In the genomic region with DNA sequence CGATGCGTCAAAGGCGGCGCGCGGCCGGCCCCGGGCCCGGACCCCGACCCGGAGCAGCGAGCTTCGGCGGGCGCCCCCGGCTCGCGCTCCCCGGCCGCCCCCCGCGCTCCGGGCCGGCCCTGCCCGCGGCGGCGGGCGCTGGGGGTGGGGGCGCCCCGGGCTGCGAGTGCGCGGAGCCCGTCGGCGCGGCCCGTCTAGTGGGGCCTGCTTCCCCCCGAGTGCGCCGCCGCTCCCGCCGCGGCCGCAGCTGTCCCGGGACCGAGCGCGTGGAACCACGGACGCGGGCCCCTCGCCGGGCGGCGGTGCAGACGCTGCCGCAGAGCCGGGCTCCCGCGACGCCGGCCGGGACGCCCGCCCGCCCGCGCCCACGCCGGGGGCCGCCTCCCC, we compare ENCODE assay signal across 1 cellular context.
TF ChIP-seq lines count a peak whose summit lies in the region.

No MANE protein-coding gene starts in this region.

TF ChIP-seq in A549, 52 proteins besides CTCF, POLR2A, EP300 and RAD21 (continued from another document):
- TF ChIP-seq ZFP36 (IDR thresholded peaks at IDR 0.05; ENCODE audit: borderline replicate concordance, partially characterized antibody) (no peak), NPAS2 (CRISPR knock-in tag; IDR thresholded peaks at IDR 0.05; ENCODE audit: borderline replicate concordance) (no peak), TP53 (CRISPR knock-in tag; IDR thresholded peaks at IDR 0.05) (no peak), HOXB5 (CRISPR knock-in tag; IDR thresholded peaks at IDR 0.05) (no peak), RCOR1 (IDR thresholded peaks at IDR 0.05; ENCODE audit: low read depth, low read length) (no peak), MAZ (IDR thresholded peaks at IDR 0.05; ENCODE audit: borderline replicate concordance, low read depth, low read length) (no peak), JUN (IDR thresholded peaks at IDR 0.05) (no peak)
TF ChIP-seq in A549: peak in this region for 0.
